ENCODE assay signal across 9 cellular contexts in genomic region chr10:61617180-61617579, GRCh38. TPM values are rescaled to one million over a fixed set of nuclear protein-coding genes. Genes with fewer than 3 reads are reported as not detected.
"Had no signal": no experiment of that assay in that cellular context is flagged by ENCODE, and none has a peak within 500 bp of the region (broad histone marks: within the 10 kb centered on the region; RNA-seq: fewer than 3 reads in every experiment).

No MANE protein-coding gene starts in this region.

- DNase-seq: H9, HCEC 1CT had no signal

- H3K27ac ChIP-seq: HL-60 had no signal

- FAIRE-seq: H1, H54, HepG2 had no signal

- H3K4me2 ChIP-seq: GM23338 had no signal

- H2AFZ ChIP-seq: GM23338 had no signal

- ATAC-seq: GM23338, HepG2 had no signal

- H3K4me3 ChIP-seq: GM23338 had no signal

RNA-seq across cellular contexts. Expression of gene CABCOCO1, which starts 45.5 kb away (rescaled TPM):
- total RNA-seq: GM23338, H1, H9, HepG2, HT1080 had no signal
- polyA plus RNA-seq: GM23338, H1, HepG2, IgD-negative memory B cell had no signal
